In the genomic region with DNA sequence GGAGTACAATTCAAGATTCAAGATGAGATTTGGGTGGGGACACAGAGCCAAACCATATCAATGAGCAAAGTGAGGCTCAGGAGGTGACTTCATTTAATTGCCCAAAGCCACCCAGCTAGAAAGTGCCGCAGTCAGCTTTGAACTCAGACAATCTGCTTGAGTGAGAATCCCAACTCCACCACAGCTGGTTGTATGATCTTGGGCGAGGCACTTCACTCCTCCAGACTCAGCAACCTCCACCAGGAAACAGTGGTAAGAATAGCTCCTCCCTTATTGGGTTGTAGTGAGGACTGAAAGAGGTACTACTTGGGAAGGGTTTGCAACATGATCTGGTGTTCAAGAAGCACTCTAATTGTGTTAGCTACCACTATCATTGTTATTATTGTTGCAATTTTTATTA, we compare ENCODE assay signal across 17 cellular contexts.
DNase-seq lines count a peak whose midpoint lies in the region; ATAC-seq, FAIRE-seq and TF ChIP-seq lines count a peak whose summit lies in the region.
"Had no signal": no experiment of that assay in that cellular context is flagged by ENCODE, and none has a peak within 500 bp of the region (broad histone marks: within the 10 kb centered on the region; RNA-seq: fewer than 3 reads in every experiment).

No MANE protein-coding gene starts in this region.

- DNase-seq in Jurkat, Clone E6-1 (ENCODE audit: low read depth, low spot score), result peak; percentile 60
- DNase-seq in MM.1S (peak; percentile 34), K562 (ENCODE audit: extremely low read depth in 1 of 4, low spot score in 3 of 4) (no peak), osteoblast (ENCODE audit: insufficient read length, low spot score, missing footprints) (peak; percentile 5), NCI-H82 (lab: John Stamatoyannopoulos, UW) (no peak), mesenchymal stem cell (no peak)
- DNase-seq: 8988T; AML-193; Caco-2; CD8-positive, alpha-beta memory T cell; DND-41; GDM1; GOT3; H9 had no signal

- H2BK5ac ChIP-seq in mesenchymal stem cell (ENCODE audit: low read depth, low read length, poor library complexity, severe bottlenecking), result no peak overlapping the region

- no peak for ATAC-seq in K562
- ATAC-seq in esophagus mucosa, result no peak

- FAIRE-seq in K562 (lab: Jason Lieb, UNC), result no peak
- FAIRE-seq: GM12892 had no signal

- TF ChIP-seq CTCF in MM.1S (IDR thresholded peaks at IDR 0.05; ENCODE audit: low read length) (no peak), K562 (IDR thresholded peaks at IDR 0.05 in 2 of 3, conservative IDR thresholded peaks at IDR 0.05 in 1 of 3; ENCODE audit: insufficient read depth in 2 of 3, low read depth in 1 of 3, low read length in 3 of 3) (no peak), osteoblast (IDR thresholded peaks at IDR 0.05; ENCODE audit: extremely low read depth, low read depth, low read length) (no peak)

- no peak overlapping the region for H2BK12ac ChIP-seq in mesenchymal stem cell (ENCODE audit: low read length in 2 of 2)

- H3K79me2 ChIP-seq in MM.1S (ENCODE audit: low read length) (no peaks in the 10 kb centered on the region), K562 (ENCODE audit: control insufficient read depth, insufficient read depth, low read length) (no peaks in the 10 kb centered on the region), osteoblast (ENCODE audit: insufficient read depth, low read length) (no peaks in the 10 kb centered on the region)

- no peaks in the 10 kb centered on the region for H3F3A ChIP-seq in MM.1S (ENCODE audit: insufficient read depth, low read length)

- H3K23ac ChIP-seq in mesenchymal stem cell (ENCODE audit: low read length in 2 of 2), result no peak overlapping the region

- no peaks in the 10 kb centered on the region for H3K9me1 ChIP-seq in K562 (ENCODE audit: control insufficient read depth, insufficient read depth, low read length)

- no peak overlapping the region for H2BK120ac ChIP-seq in mesenchymal stem cell (ENCODE audit: low read depth, low read length)

- no peak overlapping the region for H3K4me3 ChIP-seq in Jurkat, Clone E6-1 (ENCODE audit: low read length)
- no peak overlapping the region for H3K4me3 ChIP-seq in MM.1S (ENCODE audit: low read length)
- no peak overlapping the region for H3K4me3 ChIP-seq in K562
- no peak overlapping the region for H3K4me3 ChIP-seq in osteoblast (ENCODE audit: insufficient read depth, low read length)
- H3K4me3 ChIP-seq in mesenchymal stem cell (ENCODE audit: insufficient read depth in 1 of 2, low read depth in 1 of 2, low read length in 2 of 2), result no peak overlapping the region
- H3K4me3 ChIP-seq: BLaER1 had no signal

- H3K36me3 ChIP-seq in MM.1S (replicated peaks; ENCODE audit: insufficient read depth, low read length), result no peaks in the 10 kb centered on the region
- H3K36me3 ChIP-seq in K562 (ENCODE audit: control insufficient read depth, insufficient read depth, low read length), result no peaks in the 10 kb centered on the region
- no peaks in the 10 kb centered on the region for H3K36me3 ChIP-seq in osteoblast (ENCODE audit: insufficient read depth, low read length)
- no peaks in the 10 kb centered on the region for H3K36me3 ChIP-seq in mesenchymal stem cell (ENCODE audit: control insufficient read depth in 1 of 2, insufficient read depth in 2 of 2, low read depth in 1 of 2, low read length in 2 of 2)
- H3K36me3 ChIP-seq: BLaER1 had no signal

- H3K79me1 ChIP-seq in mesenchymal stem cell (replicated peaks; ENCODE audit: low read length, poor library complexity, severe bottlenecking), result no peaks in the 10 kb centered on the region

- H3K14ac ChIP-seq in mesenchymal stem cell (ENCODE audit: low read length in 2 of 2), result no peak overlapping the region

- no peaks in the 10 kb centered on the region for H3K9me2 ChIP-seq in MM.1S (replicated peaks; ENCODE audit: insufficient read depth, low read length)

- H2BK15ac ChIP-seq in mesenchymal stem cell (ENCODE audit: low read depth, poor library complexity, severe bottlenecking), result no peak overlapping the region

- no TSS peak for BruUV-seq in K562 (replicated peaks; lab: Mats Ljungman, UMichigan)

- no peak overlapping the region for H2AFZ ChIP-seq in MM.1S (ENCODE audit: low read length)
- H2AFZ ChIP-seq in K562 (ENCODE audit: low read depth, low read length), result no peak overlapping the region
- H2AFZ ChIP-seq in osteoblast (ENCODE audit: low read length), result no peak overlapping the region
- H2AFZ ChIP-seq in mesenchymal stem cell (ENCODE audit: low read depth, low read length), result no peak overlapping the region

- TF ChIP-seq POLR2A in K562 (conservative IDR thresholded peaks at IDR 0.05), result no peak

- no peak overlapping the region for H4K91ac ChIP-seq in mesenchymal stem cell (ENCODE audit: low read length)

- H3K27ac ChIP-seq in MM.1S (ENCODE audit: low read length), result no peak overlapping the region
- H3K27ac ChIP-seq in K562 (ENCODE audit: extremely low read depth, low read depth, low read length), result no peak overlapping the region
- no peak overlapping the region for H3K27ac ChIP-seq in osteoblast (ENCODE audit: low read depth, low read length)
- no peak overlapping the region for H3K27ac ChIP-seq in mesenchymal stem cell (ENCODE audit: low read length, poor library complexity, severe bottlenecking)
- H3K27ac ChIP-seq: BLaER1 had no signal

- H4K20me1 ChIP-seq in MM.1S (ENCODE audit: insufficient read depth, low read length), result no peaks in the 10 kb centered on the region
- no peaks in the 10 kb centered on the region for H4K20me1 ChIP-seq in K562 (replicated peaks; ENCODE audit: control insufficient read depth, insufficient read depth, low read length)
- no peaks in the 10 kb centered on the region for H4K20me1 ChIP-seq in osteoblast (ENCODE audit: insufficient read depth, low read length)
- H4K20me1 ChIP-seq: BLaER1 had no signal

- H3K4me2 ChIP-seq in MM.1S (ENCODE audit: low read depth, low read length) (no peak overlapping the region), K562 (ENCODE audit: insufficient read depth, low read length) (no peak overlapping the region), osteoblast (ENCODE audit: insufficient read depth, low read length) (no peak overlapping the region), mesenchymal stem cell (ENCODE audit: low read length, poor library complexity, severe bottlenecking) (no peak overlapping the region)
- H3K4me2 ChIP-seq: BLaER1 had no signal

- CTCF ChIA-PET in K562 (lab: Yijun Ruan, JAX; ENCODE audit: low intra/inter-chr PET ratio), result no interaction called here

- WGBS in K562 (ENCODE audit: insufficient coverage, low coverage, missing lambda C conversion rate), result 3% methylated on average over 2 of the region's 2 CpGs
- 60% methylated on average over 2 of the region's 2 CpGs for WGBS in mesenchymal stem cell

- H3K27me3 ChIP-seq in MM.1S (replicated peaks; ENCODE audit: insufficient read depth, low read length) (no peaks in the 10 kb centered on the region), K562 (ENCODE audit: control insufficient read depth in 2 of 2, insufficient read depth in 2 of 2, low read length in 2 of 2) (peaks cover 3 to 11% of the 10 kb centered on the region in 2 experiments; a peak in 2 of 5 replicates), osteoblast (ENCODE audit: insufficient read depth, low read length) (no peaks in the 10 kb centered on the region), mesenchymal stem cell (ENCODE audit: control insufficient read depth in 1 of 2, insufficient read depth in 1 of 2, low read length in 2 of 2) (no peaks in the 10 kb centered on the region)
- H3K27me3 ChIP-seq: BLaER1 had no signal

- no peak overlapping the region for H4K8ac ChIP-seq in mesenchymal stem cell (ENCODE audit: low read length)

- H3K4ac ChIP-seq in mesenchymal stem cell (ENCODE audit: low read depth in 1 of 2, low read length in 2 of 2), result no peak overlapping the region

- intact Hi-C loops in K562 (cut with micrococcal nuclease), result loop anchor here (10.0 kb wide), 2 partner anchors 111 to 139 kb away; no protein-coding TSS in a partner anchor

- no peak for TF ChIP-seq RAD21 in K562 (CRISPR knock-in tag; conservative IDR thresholded peaks at IDR 0.05 in 1 of 2, IDR thresholded peaks at IDR 0.05 in 1 of 2)

- no peaks in the 10 kb centered on the region for H3K9me3 ChIP-seq in MM.1S (replicated peaks; ENCODE audit: insufficient read depth, low read length)
- peaks cover 5% of the 10 kb centered on the region; the same call in 1 of the 2 replicates for H3K9me3 ChIP-seq in K562 (replicated peaks; ENCODE audit: control insufficient read depth, insufficient read depth, low read depth, low read length)
- H3K9me3 ChIP-seq in osteoblast (ENCODE audit: low read depth, low read length), result no peaks in the 10 kb centered on the region
- no peaks in the 10 kb centered on the region for H3K9me3 ChIP-seq in mesenchymal stem cell (ENCODE audit: control insufficient read depth, low read length)

- H3K18ac ChIP-seq in mesenchymal stem cell (ENCODE audit: low read depth in 1 of 2, low read length in 2 of 2), result no peak overlapping the region

- no peaks in the 10 kb centered on the region for H3K4me1 ChIP-seq in MM.1S (ENCODE audit: low read length)
- H3K4me1 ChIP-seq in K562 (replicated peaks in 1 of 2; ENCODE audit: control insufficient read depth in 2 of 2, insufficient read depth in 2 of 2, low read length in 2 of 2), result peaks cover 0 to 6% of the 10 kb centered on the region in 2 experiments; a peak in 2 of 5 replicates
- no peaks in the 10 kb centered on the region for H3K4me1 ChIP-seq in osteoblast (ENCODE audit: insufficient read depth, low read length)
- H3K4me1 ChIP-seq in mesenchymal stem cell (ENCODE audit: control insufficient read depth, insufficient read depth, low read depth, low read length), result no peaks in the 10 kb centered on the region
- H3K4me1 ChIP-seq: BLaER1, Caco-2 had no signal

- in situ Hi-C loops in K562 (cut with MboI), result no loop called here

- POLR2A ChIA-PET in K562 (lab: Yijun Ruan, JAX), result no interaction called here

- no peak overlapping the region for H2AK5ac ChIP-seq in mesenchymal stem cell (ENCODE audit: low read length, severe bottlenecking)

- no peak for TF ChIP-seq EP300 in K562 (IDR thresholded peaks at IDR 0.05; ENCODE audit: low read length)

- H3K9ac ChIP-seq in MM.1S (ENCODE audit: low read length) (no peak overlapping the region), K562 (ENCODE audit: insufficient read depth in 1 of 2, low read depth in 2 of 2, low read length in 2 of 2) (no peak overlapping the region), mesenchymal stem cell (ENCODE audit: low read length) (no peak overlapping the region)
- H3K9ac ChIP-seq: BLaER1 had no signal

TF ChIP-seq in K562, 482 proteins besides CTCF, POLR2A, EP300 and RAD21 (continues in another document):
- no peak for TF ChIP-seq GTF2A2 (tag; IDR thresholded peaks at IDR 0.05)
- TF ChIP-seq TSC22D4 (tag; IDR thresholded peaks at IDR 0.05), result no peak
- TF ChIP-seq STAG1 (CRISPR knock-in tag; IDR thresholded peaks at IDR 0.05; ENCODE audit: borderline replicate concordance), result no peak
- peak; percentile 1 for TF ChIP-seq ZFP36 (IDR thresholded peaks at IDR 0.05; ENCODE audit: low read depth, low read length, partially characterized antibody)
- TF ChIP-seq, protein P1, sequence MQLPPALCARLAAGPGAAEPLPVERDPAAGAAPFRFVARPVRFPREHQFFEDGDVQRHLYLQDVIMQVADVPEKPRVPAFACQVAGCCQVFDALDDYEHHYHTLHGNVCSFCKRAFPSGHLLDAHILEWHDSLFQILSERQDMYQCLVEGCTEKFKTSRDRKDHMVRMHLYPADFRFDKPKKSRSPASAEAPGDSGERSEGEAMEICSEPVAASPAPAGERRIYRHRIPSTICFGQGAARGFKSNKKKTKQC (CRISPR knock-in tag; IDR thresholded peaks at IDR 0.05), result no peak
- no peak for TF ChIP-seq PHB2 (IDR thresholded peaks at IDR 0.05; ENCODE audit: low read depth)

Comparison
In these comparisons a context has a peak if more than half of its experiments do, and no peak if none do; other contexts are left out.
1. DNase-seq: peak in Jurkat, Clone E6-1 (single experiment), MM.1S (single experiment) and osteoblast (single experiment); none in K562 (0 of 4), NCI-H82 (single experiment) and mesenchymal stem cell (single experiment).